2 cellular contexts compared by ENCODE assay signal in the genomic region with DNA sequence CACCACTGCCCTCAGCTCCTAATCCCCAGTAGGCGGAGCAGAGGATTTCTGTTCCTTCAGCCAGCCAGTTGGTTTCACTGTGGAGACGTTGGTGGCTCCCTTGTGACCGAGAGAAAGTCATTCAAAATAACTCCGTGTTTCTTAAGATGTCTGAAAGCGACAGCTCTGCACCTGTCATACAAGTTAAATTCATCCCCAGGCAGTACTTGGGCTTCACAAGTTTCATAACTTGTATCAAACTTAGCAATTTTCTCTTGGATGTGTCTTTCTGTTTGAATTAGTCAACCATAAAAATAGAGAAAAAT.
TF ChIP-seq lines count a peak whose summit lies in the region.

No MANE protein-coding gene starts in this region.

TF ChIP-seq in HepG2, 621 proteins besides CTCF, POLR2A, EP300 and RAD21:
- TF ChIP-seq CREB1 (IDR thresholded peaks at IDR 0.05) (no peak), CREB1 (CRISPR knock-in tag; IDR thresholded peaks at IDR 0.05) (0 out of 2 replicates have a peak, but pooled peaks have one; percentile 2), THYN1 (CRISPR knock-in tag; IDR thresholded peaks at IDR 0.05; ENCODE audit: borderline replicate concordance, low read depth) (no peak), REST (IDR thresholded peaks at IDR 0.05; ENCODE audit: borderline replicate concordance in 1 of 2, low read depth in 1 of 2, low read length in 2 of 2) (peak in 1 of 2 experiments; percentile 42; a peak in 1 of 4 replicates), RNF219 (CRISPR knock-in tag; IDR thresholded peaks at IDR 0.05) (no peak), SMYD3 (CRISPR knock-in tag; IDR thresholded peaks at IDR 0.05) (no peak), NCOA5 (CRISPR knock-in tag; IDR thresholded peaks at IDR 0.05) (no peak), DRAP1 (CRISPR knock-in tag; IDR thresholded peaks at IDR 0.05) (no peak), ZMYM4 (CRISPR knock-in tag; IDR thresholded peaks at IDR 0.05) (0 out of 2 replicates have a peak, but pooled peaks have one; percentile 7), RELA (CRISPR knock-in tag; IDR thresholded peaks at IDR 0.05) (0 out of 2 replicates have a peak, but pooled peaks have one; percentile 2)
- TF ChIP-seq, protein P1, sequence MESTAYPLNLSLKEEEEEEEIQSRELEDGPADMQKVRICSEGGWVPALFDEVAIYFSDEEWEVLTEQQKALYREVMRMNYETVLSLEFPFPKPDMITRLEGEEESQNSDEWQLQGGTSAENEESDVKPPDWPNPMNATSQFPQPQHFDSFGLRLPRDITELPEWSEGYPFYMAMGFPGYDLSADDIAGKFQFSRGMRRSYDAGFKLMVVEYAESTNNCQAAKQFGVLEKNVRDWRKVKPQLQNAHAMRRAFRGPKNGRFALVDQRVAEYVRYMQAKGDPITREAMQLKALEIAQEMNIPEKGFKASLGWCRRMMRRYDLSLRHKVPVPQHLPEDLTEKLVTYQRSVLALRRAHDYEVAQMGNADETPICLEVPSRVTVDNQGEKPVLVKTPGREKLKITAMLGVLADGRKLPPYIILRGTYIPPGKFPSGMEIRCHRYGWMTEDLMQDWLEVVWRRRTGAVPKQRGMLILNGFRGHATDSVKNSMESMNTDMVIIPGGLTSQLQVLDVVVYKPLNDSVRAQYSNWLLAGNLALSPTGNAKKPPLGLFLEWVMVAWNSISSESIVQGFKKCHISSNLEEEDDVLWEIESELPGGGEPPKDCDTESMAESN (CRISPR knock-in tag; conservative IDR thresholded peaks at IDR 0.05) = 0 out of 2 replicates have a peak, but pooled peaks have one; percentile 3
- TF ChIP-seq, protein P2, sequence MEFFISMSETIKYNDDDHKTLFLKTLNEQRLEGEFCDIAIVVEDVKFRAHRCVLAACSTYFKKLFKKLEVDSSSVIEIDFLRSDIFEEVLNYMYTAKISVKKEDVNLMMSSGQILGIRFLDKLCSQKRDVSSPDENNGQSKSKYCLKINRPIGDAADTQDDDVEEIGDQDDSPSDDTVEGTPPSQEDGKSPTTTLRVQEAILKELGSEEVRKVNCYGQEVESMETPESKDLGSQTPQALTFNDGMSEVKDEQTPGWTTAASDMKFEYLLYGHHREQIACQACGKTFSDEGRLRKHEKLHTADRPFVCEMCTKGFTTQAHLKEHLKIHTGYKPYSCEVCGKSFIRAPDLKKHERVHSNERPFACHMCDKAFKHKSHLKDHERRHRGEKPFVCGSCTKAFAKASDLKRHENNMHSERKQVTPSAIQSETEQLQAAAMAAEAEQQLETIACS (CRISPR knock-in tag; IDR thresholded peaks at IDR 0.05) = no peak
- TF ChIP-seq, protein P3, sequence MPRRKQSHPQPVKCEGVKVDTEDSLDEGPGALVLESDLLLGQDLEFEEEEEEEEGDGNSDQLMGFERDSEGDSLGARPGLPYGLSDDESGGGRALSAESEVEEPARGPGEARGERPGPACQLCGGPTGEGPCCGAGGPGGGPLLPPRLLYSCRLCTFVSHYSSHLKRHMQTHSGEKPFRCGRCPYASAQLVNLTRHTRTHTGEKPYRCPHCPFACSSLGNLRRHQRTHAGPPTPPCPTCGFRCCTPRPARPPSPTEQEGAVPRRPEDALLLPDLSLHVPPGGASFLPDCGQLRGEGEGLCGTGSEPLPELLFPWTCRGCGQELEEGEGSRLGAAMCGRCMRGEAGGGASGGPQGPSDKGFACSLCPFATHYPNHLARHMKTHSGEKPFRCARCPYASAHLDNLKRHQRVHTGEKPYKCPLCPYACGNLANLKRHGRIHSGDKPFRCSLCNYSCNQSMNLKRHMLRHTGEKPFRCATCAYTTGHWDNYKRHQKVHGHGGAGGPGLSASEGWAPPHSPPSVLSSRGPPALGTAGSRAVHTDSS (CRISPR knock-in tag; conservative IDR thresholded peaks at IDR 0.05) = no peak

TF ChIP-seq in HEK293T, 16 proteins besides CTCF, POLR2A, EP300 and RAD21:
- no peak for TF ChIP-seq SUZ12 (IDR thresholded peaks at IDR 0.05)
- no peak for TF ChIP-seq TARDBP (IDR thresholded peaks at IDR 0.05)
- TF ChIP-seq L3MBTL2 (conservative IDR thresholded peaks at IDR 0.05) = no peak
